ENCODE assay signal across 28 cellular contexts in the genomic region with DNA sequence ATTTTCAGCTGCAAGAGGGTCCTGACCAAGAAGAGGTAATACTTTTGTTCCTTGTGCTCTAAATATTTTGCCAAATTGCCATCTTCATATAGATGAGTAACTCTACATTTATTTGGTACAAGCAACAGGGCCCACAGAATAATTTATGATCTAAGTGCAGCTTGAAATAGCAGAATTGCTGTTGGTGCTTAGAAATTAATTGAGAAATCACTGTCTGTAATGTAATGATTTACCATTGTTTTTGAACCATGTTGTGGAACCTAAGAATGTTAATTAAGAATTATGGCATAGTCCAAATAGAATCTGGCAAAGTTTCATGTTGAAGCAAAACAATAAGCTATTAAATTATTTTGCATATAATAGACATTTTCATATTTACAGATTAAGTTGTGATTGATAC.
"Had no signal": no experiment of that assay in that cellular context is flagged by ENCODE, and none has a peak within 500 bp of the region (broad histone marks: within the 10 kb centered on the region; RNA-seq: fewer than 3 reads in every experiment).

No MANE protein-coding gene starts in this region.

- H3K36me3 Mint-ChIP-seq: natural killer cell; neural progenitor cell; stimulated activated effector memory CD8-positive, alpha-beta T cell treated with anti-CD3 and anti-CD28 coated beads, Interleukin-12 subunit alpha, Interleukin-12 subunit beta, amount 100 ng/mL, for 72 hours; stimulated activated naive B cell treated with anti-CD40 and anti-IgM and Interleukin-4, amounts not matched to agents 10 μg/mL and 1 μg/mL and 100 μg/mL, for 72 hours; type B pancreatic cell had no signal

- H3K36me3 ChIP-seq: neural progenitor cell, ovary, right lobe of liver, sigmoid colon, stomach, thoracic aorta, thyroid gland, tibial nerve, upper lobe of right lung, uterus had no signal

- ATAC-seq: natural killer cell; psoas muscle; right cardiac atrium; right lobe of liver; stimulated activated effector memory CD8-positive, alpha-beta T cell treated with anti-CD3 and anti-CD28 coated beads, Interleukin-12 subunit alpha, Interleukin-12 subunit beta, amount 100 ng/mL, for 72 hours; stimulated activated naive B cell treated with anti-CD40 and anti-IgM and Interleukin-4, amounts not matched to agents 10 μg/mL and 1 μg/mL and 100 μg/mL, for 72 hours; upper lobe of right lung had no signal

- DNase-seq: natural killer cell; occipital lobe; ovary; posterior cingulate gyrus; psoas muscle; right cardiac atrium; right lobe of liver; sigmoid colon; small intestine; stimulated activated CD4-positive, alpha-beta T cell treated with anti-CD3 and anti-CD28 coated beads, Interleukin-15, amount 100 ng/mL, for 24 hours; stimulated activated CD4-positive, alpha-beta T cell treated with anti-CD3 and anti-CD28 coated beads, Interleukin-2, amount 100 ng/mL, for 24 hours; stimulated activated CD4-positive, alpha-beta T cell treated with anti-CD3 and anti-CD28 coated beads, Interleukin-2, amount 100 ng/mL, for 48 hours; stimulated activated CD4-positive, alpha-beta T cell treated with anti-CD3 and anti-CD28 coated beads, Interleukin-4, amount 100 ng/mL, for 24 hours; stimulated activated naive B cell treated with anti-CD40 and anti-IgM and Interleukin-4, amounts not matched to agents 10 μg/mL and 1 μg/mL and 100 μg/mL, for 72 hours; stimulated activated naive CD4-positive, alpha-beta T cell treated with Interleukin-2 at 50 U/mL for 16 hours; stomach; thyroid gland; upper lobe of right lung; uterus had no signal

- H3K4me3 Mint-ChIP-seq: natural killer cell; nephron; neural progenitor cell; stimulated activated effector memory CD8-positive, alpha-beta T cell treated with anti-CD3 and anti-CD28 coated beads, Interleukin-12 subunit alpha, Interleukin-12 subunit beta, amount 100 ng/mL, for 72 hours; stimulated activated naive B cell treated with anti-CD40 and anti-IgM and Interleukin-4, amounts not matched to agents 10 μg/mL and 1 μg/mL and 100 μg/mL, for 72 hours; stimulated activated naive CD8-positive, alpha-beta T cell treated with anti-CD3 and anti-CD28 coated beads, Interleukin-15, Interleukin-2, amounts not matched to agents 100 ng/mL and 50 ng/mL, for 24 hours; type B pancreatic cell had no signal

- H3K4me1 Mint-ChIP-seq: natural killer cell; nephron; neural progenitor cell; stimulated activated effector memory CD8-positive, alpha-beta T cell treated with anti-CD3 and anti-CD28 coated beads, Interleukin-12 subunit alpha, Interleukin-12 subunit beta, amount 100 ng/mL, for 72 hours; stimulated activated naive B cell treated with anti-CD40 and anti-IgM and Interleukin-4, amounts not matched to agents 10 μg/mL and 1 μg/mL and 100 μg/mL, for 72 hours had no signal

- H3K27ac ChIP-seq: neural progenitor cell, ovary, parathyroid adenoma, psoas muscle, right lobe of liver, sigmoid colon, stomach, thoracic aorta, thyroid gland, tibial nerve, upper lobe of right lung, uterus had no signal

- H3K4me3 ChIP-seq: neural progenitor cell, ovary, psoas muscle, right lobe of liver, sigmoid colon, stomach, thoracic aorta, thyroid gland, tibial nerve, upper lobe of right lung, uterus had no signal

- H2AFZ ChIP-seq: neural progenitor cell, parathyroid adenoma had no signal

- H3K27me3 ChIP-seq: neural progenitor cell, ovary, right lobe of liver, sigmoid colon, stomach, thyroid gland, tibial nerve, upper lobe of right lung, uterus had no signal

- H3K79me2 ChIP-seq: parathyroid adenoma had no signal

- H3K9ac ChIP-seq: neural progenitor cell, parathyroid adenoma had no signal

- FAIRE-seq: small intestine had no signal

- H3K27ac Mint-ChIP-seq: natural killer cell; neural progenitor cell; progenitor cell of endocrine pancreas; stimulated activated effector memory CD8-positive, alpha-beta T cell treated with anti-CD3 and anti-CD28 coated beads, Interleukin-12 subunit alpha, Interleukin-12 subunit beta, amount 100 ng/mL, for 72 hours; stimulated activated naive B cell treated with anti-CD40 and anti-IgM and Interleukin-4, amounts not matched to agents 10 μg/mL and 1 μg/mL and 100 μg/mL, for 72 hours; stimulated activated naive CD8-positive, alpha-beta T cell treated with anti-CD3 and anti-CD28 coated beads, Interleukin-15, Interleukin-2, amounts not matched to agents 100 ng/mL and 50 ng/mL, for 24 hours; type B pancreatic cell had no signal

- H3K9me3 Mint-ChIP-seq: neural progenitor cell; stimulated activated naive B cell treated with anti-CD40 and anti-IgM and Interleukin-4, amounts not matched to agents 10 μg/mL and 1 μg/mL and 100 μg/mL, for 72 hours; stimulated activated naive CD8-positive, alpha-beta T cell treated with anti-CD3 and anti-CD28 coated beads, Interleukin-15, Interleukin-2, amounts not matched to agents 100 ng/mL and 50 ng/mL, for 24 hours had no signal

- H3K4me2 ChIP-seq: neural progenitor cell had no signal

- H3K4me1 ChIP-seq: neural progenitor cell, parathyroid adenoma, psoas muscle, sigmoid colon, stomach, thyroid gland, tibial nerve, upper lobe of right lung, uterus had no signal

- H3K27me3 Mint-ChIP-seq: progenitor cell of endocrine pancreas; stimulated activated naive B cell treated with anti-CD40 and anti-IgM and Interleukin-4, amounts not matched to agents 10 μg/mL and 1 μg/mL and 100 μg/mL, for 72 hours; type B pancreatic cell had no signal

- H3K9me3 ChIP-seq: ovary, psoas muscle, right lobe of liver, sigmoid colon, stomach, thoracic aorta, thyroid gland, tibial nerve, upper lobe of right lung, uterus had no signal
